In genomic region chr7:92006046-92006445, GRCh38 we compare ENCODE assay signal across 1 cellular context.
TF ChIP-seq lines count a peak whose summit lies in the region.

No MANE protein-coding gene starts in this region.

TF ChIP-seq in HepG2, 621 proteins besides CTCF, POLR2A, EP300 and RAD21 (continued from another document):
- TF ChIP-seq ZNF558 (CRISPR knock-in tag; IDR thresholded peaks at IDR 0.05; ENCODE audit: borderline replicate concordance) (no peak), POGZ (CRISPR knock-in tag; IDR thresholded peaks at IDR 0.05) (peak; percentile 40; the same call in 1 of the 2 replicates), BRF2 (CRISPR knock-in tag; IDR thresholded peaks at IDR 0.05) (no peak), SPEN (CRISPR knock-in tag; IDR thresholded peaks at IDR 0.05; ENCODE audit: low read depth) (no peak), RFX1 (IDR thresholded peaks at IDR 0.05) (no peak), HNF4A (CRISPR knock-in tag; IDR thresholded peaks at IDR 0.05) (peak; percentile 61), ZNF251 (CRISPR knock-in tag; IDR thresholded peaks at IDR 0.05) (no peak), ZMYM4 (CRISPR knock-in tag; IDR thresholded peaks at IDR 0.05) (0 out of 2 replicates have a peak, but pooled peaks have one; percentile 28), MAFK (conservative IDR thresholded peaks at IDR 0.05 in 1 of 2, IDR thresholded peaks at IDR 0.05 in 1 of 2; ENCODE audit: low read length in 2 of 2) (no peak), SRSF1 (optimal IDR thresholded peaks at IDR 0.05; ENCODE audit: low read depth, low read length) (no peak), CEBPG (CRISPR knock-in tag; IDR thresholded peaks at IDR 0.05) (peak; percentile 66), TGIF2 (CRISPR knock-in tag; IDR thresholded peaks at IDR 0.05) (no peak), POGK (CRISPR knock-in tag; conservative IDR thresholded peaks at IDR 0.05) (no peak), NR2F6 (IDR thresholded peaks at IDR 0.05) (no peak), NR2F6 (CRISPR knock-in tag; IDR thresholded peaks at IDR 0.05) (peak; percentile 46; the same call in 1 of the 2 replicates), SOX13 (IDR thresholded peaks at IDR 0.05) (no peak), SOX13 (CRISPR knock-in tag; conservative IDR thresholded peaks at IDR 0.05 in 1 of 2, IDR thresholded peaks at IDR 0.05 in 1 of 2) (no peak), ZBTB44 (CRISPR knock-in tag; IDR thresholded peaks at IDR 0.05) (no peak), ZFAT (CRISPR knock-in tag; conservative IDR thresholded peaks at IDR 0.05) (no peak), ARID2 (CRISPR knock-in tag; IDR thresholded peaks at IDR 0.05; ENCODE audit: borderline replicate concordance) (no peak), IRF9 (CRISPR knock-in tag; IDR thresholded peaks at IDR 0.05; ENCODE audit: borderline replicate concordance) (no peak), ATF5 (CRISPR knock-in tag; IDR thresholded peaks at IDR 0.05; ENCODE audit: low read depth) (no peak), ZGPAT (CRISPR knock-in tag; IDR thresholded peaks at IDR 0.05) (no peak), ZNF652 (CRISPR knock-in tag; IDR thresholded peaks at IDR 0.05; ENCODE audit: borderline replicate concordance, low read depth) (no peak), ZNF704 (CRISPR knock-in tag; IDR thresholded peaks at IDR 0.05; ENCODE audit: borderline replicate concordance) (no peak)
TF ChIP-seq in HepG2: peak in this region for 8.
